9 cellular contexts compared by ENCODE assay signal in the genomic region with DNA sequence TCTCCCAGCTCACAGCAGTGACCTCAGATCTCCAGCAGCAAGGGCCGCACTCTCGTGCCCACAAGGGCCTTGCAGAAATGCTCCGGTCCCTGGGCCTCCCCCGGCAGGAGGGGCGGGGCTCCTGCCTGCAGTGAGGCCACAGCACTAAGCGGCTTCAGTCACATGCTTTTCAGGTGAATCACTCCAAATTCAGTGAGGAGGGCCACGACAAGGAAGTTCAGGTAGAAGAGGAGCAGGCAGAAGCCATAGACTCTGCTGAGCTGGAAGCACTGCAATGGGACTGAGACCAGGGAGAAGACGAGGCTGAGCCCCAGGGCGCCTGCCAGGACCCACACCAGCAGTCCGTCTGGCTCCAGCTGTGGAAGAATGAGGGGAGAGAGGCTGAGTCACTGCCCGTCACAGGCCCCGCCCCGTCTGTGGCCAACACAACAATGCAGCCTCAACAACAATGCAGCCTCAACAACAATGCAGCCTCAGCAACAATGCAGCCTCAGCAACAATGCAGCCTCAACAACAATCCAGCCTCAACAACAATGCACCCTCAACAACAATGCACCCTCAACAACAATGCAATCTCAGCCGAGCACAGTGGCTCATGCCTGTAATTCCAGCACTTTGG. TPM values are rescaled to one million over a fixed set of nuclear protein-coding genes. Genes with fewer than 3 reads are reported as not detected.
DNase-seq lines count a peak whose midpoint lies in the region; FAIRE-seq and TF ChIP-seq lines count a peak whose summit lies in the region.
"Had no signal": no experiment of that assay in that cellular context is flagged by ENCODE, and none has a peak within 500 bp of the region (broad histone marks: within the 10 kb centered on the region; RNA-seq: fewer than 3 reads in every experiment).

No MANE protein-coding gene starts in this region.

- POLR2A ChIA-PET in AG04449 (lab: Yijun Ruan, JAX), result interaction anchor here (0.5 to 0.8 kb wide), 2 partner anchors 79 to 115 kb away, joined by 3 read pairs; a partner anchor contains a TSS
- POLR2A ChIA-PET in activated CD4-positive, alpha-beta memory T cell treated with anti-CD3 and anti-CD28 coated beads, Interleukin-2, amount 10 ng/mL, durations not matched to agents 7 days and 5 days (lab: Charles Lee), result no interaction called here

- peaks cover 7% of the 10 kb centered on the region for H3K4me1 Mint-ChIP-seq in activated CD4-positive, alpha-beta memory T cell treated with anti-CD3 and anti-CD28 coated beads, Interleukin-2, amount 10 ng/mL, durations not matched to agents 7 days and 5 days

- DNase-seq in AG04449 (ENCODE audit: low read depth, low spot score) (peak; percentile 7), HTR-8/SVneo (ENCODE audit: insufficient read length, low spot score) (peak; percentile 87), cerebellar cortex (ENCODE audit: low spot score) (peak; percentile 50), left kidney (ENCODE audit: low read depth, low spot score) (peak; percentile 54), ureter (ENCODE audit: low spot score) (peak; percentile 68), NCI-H1092 treated with DMSO at 0.1 percent for 48 hours (lab: John Stamatoyannopoulos, UW) (no peak)
- no peak for DNase-seq in activated CD4-positive, alpha-beta memory T cell treated with anti-CD3 and anti-CD28 coated beads, Interleukin-2, amount 10 ng/mL, durations not matched to agents 7 days and 5 days
- DNase-seq in activated CD8-positive, alpha-beta memory T cell treated with anti-CD3 and anti-CD28 coated beads, Interleukin-2, amount 50 U/mL, for 4 hours, result no peak

- no peaks in the 10 kb centered on the region for H3K27me3 Mint-ChIP-seq in activated CD4-positive, alpha-beta memory T cell treated with anti-CD3 and anti-CD28 coated beads, Interleukin-2, amount 10 ng/mL, durations not matched to agents 7 days and 5 days
- H3K27me3 Mint-ChIP-seq: activated naive CD4-positive, alpha-beta T cell treated with anti-CD3 and anti-CD28 coated beads, Interleukin-2, amount 50 U/mL, for 24 hours had no signal

- no peak for TF ChIP-seq CTCF in AG04449 (IDR thresholded peaks at IDR 0.05; ENCODE audit: insufficient read depth, low read length, missing control alignments)

- H3K36me3 Mint-ChIP-seq in activated CD4-positive, alpha-beta memory T cell treated with anti-CD3 and anti-CD28 coated beads, Interleukin-2, amount 10 ng/mL, durations not matched to agents 7 days and 5 days (ENCODE audit: low read depth), result peaks cover 11% of the 10 kb centered on the region
- H3K36me3 Mint-ChIP-seq: activated naive CD4-positive, alpha-beta T cell treated with anti-CD3 and anti-CD28 coated beads, Interleukin-2, amount 50 U/mL, for 24 hours had no signal

- no peak overlapping the region for H3K4me3 ChIP-seq in AG04449 (ENCODE audit: low read depth, low read length)

- H3K9me3 Mint-ChIP-seq in activated CD4-positive, alpha-beta memory T cell treated with anti-CD3 and anti-CD28 coated beads, Interleukin-2, amount 10 ng/mL, durations not matched to agents 7 days and 5 days, result no peaks in the 10 kb centered on the region
- H3K9me3 Mint-ChIP-seq: activated naive CD4-positive, alpha-beta T cell treated with anti-CD3 and anti-CD28 coated beads, Interleukin-2, amount 50 U/mL, for 24 hours had no signal

- H3K27ac Mint-ChIP-seq in activated CD4-positive, alpha-beta memory T cell treated with anti-CD3 and anti-CD28 coated beads, Interleukin-2, amount 10 ng/mL, durations not matched to agents 7 days and 5 days, result no peak overlapping the region
- H3K27ac Mint-ChIP-seq: activated naive CD4-positive, alpha-beta T cell treated with anti-CD3 and anti-CD28 coated beads, Interleukin-2, amount 50 U/mL, for 24 hours had no signal

- no peak overlapping the region for H3K4me3 Mint-ChIP-seq in activated CD4-positive, alpha-beta memory T cell treated with anti-CD3 and anti-CD28 coated beads, Interleukin-2, amount 10 ng/mL, durations not matched to agents 7 days and 5 days
- H3K4me3 Mint-ChIP-seq: activated naive CD4-positive, alpha-beta T cell treated with anti-CD3 and anti-CD28 coated beads, Interleukin-2, amount 50 U/mL, for 24 hours had no signal

- CTCF ChIA-PET in AG04449 (lab: Yijun Ruan, JAX), result interaction anchor here (1.1 to 3.8 kb wide), 3 partner anchors 12 to 126 kb away, joined by 3 to 24 read pairs (median 3); no protein-coding TSS in a partner anchor
- CTCF ChIA-PET in activated CD4-positive, alpha-beta memory T cell treated with anti-CD3 and anti-CD28 coated beads, Interleukin-2, amount 10 ng/mL, durations not matched to agents 7 days and 5 days (lab: Charles Lee), result no interaction called here

- FAIRE-seq in HTR-8/SVneo (lab: Jason Lieb, UNC), result peak; percentile 92

RNA-seq across cellular contexts. Expression of a gene that starts 35.2 kb away (rescaled TPM):
- total RNA-seq in ureter, result 49.5 TPM
- 10 to 100 TPM; 20.2 to 20.8 TPM for total RNA-seq in activated CD4-positive, alpha-beta memory T cell treated with anti-CD3 and anti-CD28 coated beads, Interleukin-2, amount 10 ng/mL, durations not matched to agents 7 days and 5 days

RNA-seq across cellular contexts. Expression of a gene that starts 58.7 kb away (rescaled TPM):
- total RNA-seq in ureter, result 31.8 TPM
- total RNA-seq in activated CD4-positive, alpha-beta memory T cell treated with anti-CD3 and anti-CD28 coated beads, Interleukin-2, amount 10 ng/mL, durations not matched to agents 7 days and 5 days, result 10 to 100 TPM in 1 of 2 experiments, 1 to 10 TPM in 1; 9.9 to 10.9 TPM

Comparison
In these comparisons a context has a peak if more than half of its experiments do, and no peak if none do; other contexts are left out.
1. DNase-seq: peak in AG04449 (single experiment), HTR-8/SVneo (single experiment), cerebellar cortex (single experiment), left kidney (single experiment) and ureter (single experiment); none in activated CD4-positive, alpha-beta memory T cell treated with anti-CD3 and anti-CD28 coated beads, Interleukin-2, amount 10 ng/mL, durations not matched to agents 7 days and 5 days (single experiment), NCI-H1092 treated with DMSO at 0.1 percent for 48 hours (single experiment) and activated CD8-positive, alpha-beta memory T cell treated with anti-CD3 and anti-CD28 coated beads, Interleukin-2, amount 50 U/mL, for 4 hours (single experiment).